In genomic region chr17:45852535-45853297, GRCh38 we compare ENCODE assay signal across 8 cellular contexts. TPM values are rescaled to one million over a fixed set of nuclear protein-coding genes. Genes with fewer than 3 reads are reported as not detected.
DNase-seq lines count a peak whose midpoint lies in the region; ATAC-seq and TF ChIP-seq lines count a peak whose summit lies in the region.

No MANE protein-coding gene starts in this region.

- H3K9me3 ChIP-seq in MM.1S (replicated peaks; ENCODE audit: insufficient read depth, low read length) (no peaks in the 10 kb centered on the region), adipocyte (ENCODE audit: control insufficient read depth, low read length) (no peaks in the 10 kb centered on the region), right cardiac atrium (ENCODE audit: control insufficient read depth, low read length) (no peaks in the 10 kb centered on the region), smooth muscle cell (replicated peaks; ENCODE audit: low read depth) (no peaks in the 10 kb centered on the region)

- peaks cover 17% of the 10 kb centered on the region for H3K4me1 ChIP-seq in MM.1S (ENCODE audit: low read length)
- H3K4me1 ChIP-seq in adipocyte (ENCODE audit: control insufficient read depth, insufficient read depth, low read length) = no peaks in the 10 kb centered on the region
- H3K4me1 ChIP-seq in right cardiac atrium (ENCODE audit: control insufficient read depth, insufficient read depth, low read length) = no peaks in the 10 kb centered on the region
- no peaks in the 10 kb centered on the region for H3K4me1 ChIP-seq in smooth muscle cell (ENCODE audit: low read depth)

- WGBS in right cardiac atrium = 25% methylated on average over 12 of the region's 12 CpGs
- 29% methylated on average over 12 of the region's 12 CpGs for WGBS in smooth muscle cell (ENCODE audit: low lambda C conversion rate)

- H3K9me2 ChIP-seq in MM.1S (replicated peaks; ENCODE audit: insufficient read depth, low read length) = no peaks in the 10 kb centered on the region

- no peak overlapping the region for H3K27ac ChIP-seq in MM.1S (ENCODE audit: low read length)
- no peak overlapping the region for H3K27ac ChIP-seq in right cardiac atrium (ENCODE audit: low read length)
- no peak overlapping the region for H3K27ac ChIP-seq in smooth muscle cell (ENCODE audit: low read depth)

- H2AFZ ChIP-seq in MM.1S (ENCODE audit: low read length) (peak overlapping the region; percentile 57), smooth muscle cell (ENCODE audit: low read depth) (no peak overlapping the region)

- H3K79me2 ChIP-seq in MM.1S (ENCODE audit: low read length) (no peaks in the 10 kb centered on the region), smooth muscle cell (ENCODE audit: low read depth) (no peaks in the 10 kb centered on the region)

- TF ChIP-seq CTCF in MM.1S (IDR thresholded peaks at IDR 0.05; ENCODE audit: low read length) (peak; percentile 90), smooth muscle cell (IDR thresholded peaks at IDR 0.05; ENCODE audit: borderline replicate concordance, insufficient read depth, poor library complexity, severe bottlenecking) (peak; percentile 94)

- H3K9ac ChIP-seq in MM.1S (ENCODE audit: low read length) (no peak overlapping the region), adipocyte (ENCODE audit: low read length) (no peak overlapping the region), smooth muscle cell (ENCODE audit: low read depth) (no peak overlapping the region)

- H3K27me3 ChIP-seq in MM.1S (replicated peaks; ENCODE audit: insufficient read depth, low read length) (no peaks in the 10 kb centered on the region), adipocyte (replicated peaks; ENCODE audit: control insufficient read depth, insufficient read depth, low read length) (peaks cover 39% of the 10 kb centered on the region), right cardiac atrium (ENCODE audit: control insufficient read depth, insufficient read depth) (no peaks in the 10 kb centered on the region), smooth muscle cell (ENCODE audit: low read depth) (peaks cover 7% of the 10 kb centered on the region)

- peak overlapping the region; percentile 49; the same call in 1 of the 2 replicates for H3K4me2 ChIP-seq in MM.1S (ENCODE audit: low read depth, low read length)
- no peak overlapping the region for H3K4me2 ChIP-seq in smooth muscle cell

- H3K4me3 ChIP-seq in MM.1S (ENCODE audit: low read length) = no peak overlapping the region
- no peak overlapping the region for H3K4me3 ChIP-seq in adipocyte (ENCODE audit: low read length)
- no peak overlapping the region for H3K4me3 ChIP-seq in right cardiac atrium (ENCODE audit: low read length)
- H3K4me3 ChIP-seq in smooth muscle cell = no peak overlapping the region

- ATAC-seq in right cardiac atrium (no peak), HG03045 (IDR thresholded peaks at IDR 0.05; ENCODE audit: unreplicated experiment) (no peak)

- intact Hi-C loops in right cardiac atrium (cut with DNase I) = no loop called here

- H4K20me1 ChIP-seq in MM.1S (ENCODE audit: insufficient read depth, low read length) (no peaks in the 10 kb centered on the region), smooth muscle cell (ENCODE audit: low read depth) (no peaks in the 10 kb centered on the region)

- H3K36me3 ChIP-seq in MM.1S (replicated peaks; ENCODE audit: insufficient read depth, low read length) (no peaks in the 10 kb centered on the region), adipocyte (ENCODE audit: control insufficient read depth, insufficient read depth, low read length, severe bottlenecking) (no peaks in the 10 kb centered on the region), smooth muscle cell (ENCODE audit: low read depth) (no peaks in the 10 kb centered on the region)

- peak; percentile 52 for DNase-seq in DMS79 (lab: John Stamatoyannopoulos, UW)
- peak; percentile 68 for DNase-seq in MM.1S
- DNase-seq in SKM-1 (lab: John Stamatoyannopoulos, UW; ENCODE audit: unreplicated experiment) = peak; percentile 41
- peak; percentile 80 for DNase-seq in adipocyte (ENCODE audit: low read depth)
- DNase-seq in right cardiac atrium = peak in 2 of 3 donors; percentile 47 to 77
- DNase-seq in smooth muscle cell (lab: John Stamatoyannopoulos, UW; ENCODE audit: unreplicated experiment) = peak; percentile 13
- no peak for DNase-seq in mesenteric fat pad (ENCODE audit: low spot score)

- H3F3A ChIP-seq in MM.1S (ENCODE audit: insufficient read depth, low read length) (0 out of 2 replicates have a peak, but pooled peaks cover 4% of the 10 kb centered on the region), smooth muscle cell (ENCODE audit: low read depth) (no peaks in the 10 kb centered on the region)

RNA-seq across cellular contexts. Expression of gene SPPL2C, which starts 8.0 kb away (rescaled TPM):
- not detected for total RNA-seq in right cardiac atrium
- not detected for polyA plus RNA-seq in right cardiac atrium
- total RNA-seq in smooth muscle cell = not detected in 2 replicates
- not detected in 2 replicates for polyA plus RNA-seq in smooth muscle cell
- total RNA-seq in mesenteric fat pad = not detected

RNA-seq across cellular contexts. Expression of gene MAPT, which starts 41.6 kb away (rescaled TPM):
- total RNA-seq in right cardiac atrium (10 to 100 TPM in 2 of 4 donors, 1 to 10 TPM in 2; 6.9 to 15.1 (median 10.8) TPM), smooth muscle cell (0.49 and 2.5 TPM in 2 replicates), mesenteric fat pad (23.5 TPM)
- polyA plus RNA-seq in right cardiac atrium (7.7 TPM), smooth muscle cell (1.3 and 1.7 TPM in 2 replicates)
